Comparison of ENCODE assay signal across 9 cellular contexts in the genomic region with DNA sequence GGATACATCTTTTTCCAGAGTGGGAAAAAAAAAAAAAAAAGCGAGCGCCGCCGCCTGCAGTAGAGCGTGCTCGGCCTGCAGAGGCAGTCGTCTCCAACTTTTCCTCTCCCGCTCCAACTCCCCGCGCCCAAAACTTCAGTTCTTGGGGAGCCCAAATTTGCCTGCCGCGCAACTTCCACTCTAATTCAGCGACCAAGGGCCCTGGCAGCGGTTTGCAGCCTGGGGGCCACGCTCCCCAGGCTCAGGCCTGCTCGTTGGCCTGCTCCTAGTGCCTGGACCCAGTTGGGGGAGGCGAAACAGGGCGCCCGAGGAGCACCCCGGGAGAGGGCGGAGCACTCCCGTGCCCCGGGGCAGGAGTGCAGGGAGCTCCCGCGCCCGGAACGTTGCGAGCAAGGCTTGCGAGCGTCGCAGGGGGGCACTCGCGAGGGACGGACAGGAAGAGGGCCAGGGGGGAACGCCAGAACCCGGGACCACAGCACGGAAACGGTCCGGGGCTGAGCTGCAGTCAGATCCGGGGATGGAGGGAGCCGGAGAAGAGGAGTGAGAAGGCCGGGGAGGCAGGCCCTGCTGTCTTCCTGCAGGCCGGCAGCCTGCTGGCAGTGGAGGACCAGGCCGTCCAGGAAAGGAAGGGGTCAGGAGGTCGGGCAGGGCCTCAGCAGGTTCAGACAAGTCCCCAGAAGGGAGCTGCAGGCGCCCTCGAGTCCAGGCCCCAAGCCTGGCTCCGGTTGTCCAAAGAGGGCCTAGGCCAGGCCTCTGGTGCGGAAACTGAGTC. TPM values are rescaled to one million over a fixed set of nuclear protein-coding genes. Genes with fewer than 3 reads are reported as not detected.
A peak's percentile ranks its signal among the peaks of the same experiment; 100 is the strongest.
DNase-seq lines count a peak whose midpoint lies in the region; ATAC-seq, FAIRE-seq and TF ChIP-seq lines count a peak whose summit lies in the region.
"Had no signal": no experiment of that assay in that cellular context is flagged by ENCODE, and none has a peak within 500 bp of the region (broad histone marks: within the 10 kb centered on the region; RNA-seq: fewer than 3 reads in every experiment).

A gene with protein sequence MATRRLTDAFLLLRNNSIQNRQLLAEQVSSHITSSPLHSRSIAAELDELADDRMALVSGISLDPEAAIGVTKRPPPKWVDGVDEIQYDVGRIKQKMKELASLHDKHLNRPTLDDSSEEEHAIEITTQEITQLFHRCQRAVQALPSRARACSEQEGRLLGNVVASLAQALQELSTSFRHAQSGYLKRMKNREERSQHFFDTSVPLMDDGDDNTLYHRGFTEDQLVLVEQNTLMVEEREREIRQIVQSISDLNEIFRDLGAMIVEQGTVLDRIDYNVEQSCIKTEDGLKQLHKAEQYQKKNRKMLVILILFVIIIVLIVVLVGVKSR (plus strand): TSS at position 508 of the 772 bp plus-strand sequence. CDS start 724 bp downstream, outside the sequence.

- WGBS in smooth muscle cell (ENCODE audit: low lambda C conversion rate) = 1% methylated on average over 41 of the region's 49 CpGs

- peaks cover 48% of the 10 kb centered on the region for H3K79me2 ChIP-seq in smooth muscle cell (ENCODE audit: low read depth)

- H3K9ac ChIP-seq in smooth muscle cell (ENCODE audit: low read depth) = peak within 1 kb of the TSS; percentile 91

- ATAC-seq in GM18861 (IDR thresholded peaks at IDR 0.05; ENCODE audit: unreplicated experiment) = peak; percentile 56
- peak; percentile 64 for ATAC-seq in HG03108 (IDR thresholded peaks at IDR 0.05; ENCODE audit: unreplicated experiment)

- peak; percentile 40; the same call in 1 of the 2 replicates for TF ChIP-seq CTCF in WI38 (IDR thresholded peaks at IDR 0.05; ENCODE audit: low read depth, low read length)
- TF ChIP-seq CTCF in bronchial epithelial cell (IDR thresholded peaks at IDR 0.05; ENCODE audit: insufficient read depth, low read length, severe bottlenecking) = peak; percentile 57
- TF ChIP-seq CTCF in smooth muscle cell (IDR thresholded peaks at IDR 0.05; ENCODE audit: borderline replicate concordance, insufficient read depth, poor library complexity, severe bottlenecking) = peak; percentile 11

- H2AFZ ChIP-seq in smooth muscle cell (ENCODE audit: low read depth) = peak within 1 kb of the TSS; percentile 78

- peak within 1 kb of the TSS; percentile 96 for H3K4me2 ChIP-seq in smooth muscle cell

- DNase-seq in 8988T (peak; percentile 100), NCI-H2196 treated with DMSO at 0.1 percent for 48 hours (lab: John Stamatoyannopoulos, UW; ENCODE audit: unreplicated experiment) (peak; percentile 88), bronchial epithelial cell (ENCODE audit: low read depth) (peak; percentile 72), iPS-NIHi7 (ENCODE audit: extremely low spot score) (peak; percentile 94), smooth muscle cell (lab: John Stamatoyannopoulos, UW; ENCODE audit: unreplicated experiment) (peak; percentile 66)

- no peaks in the 10 kb centered on the region for H3K27me3 ChIP-seq in bronchial epithelial cell (ENCODE audit: control insufficient read depth, insufficient read depth, low read length)
- H3K27me3 ChIP-seq in smooth muscle cell (ENCODE audit: low read depth) = no peaks in the 10 kb centered on the region

- FAIRE-seq in bronchial epithelial cell (lab: Jason Lieb, UNC) = no peak
- FAIRE-seq: G401.6 had no signal

- H3K4me3 ChIP-seq in WI38 (ENCODE audit: low read depth, low read length) (peak within 1 kb of the TSS; percentile 72), bronchial epithelial cell (ENCODE audit: low read depth, low read length) (peak within 1 kb of the TSS; percentile 86), smooth muscle cell (peak within 1 kb of the TSS; percentile 76)

- H3F3A ChIP-seq in smooth muscle cell (ENCODE audit: low read depth) = no peaks in the 10 kb centered on the region

- H3K27ac ChIP-seq in smooth muscle cell (ENCODE audit: low read depth) = peak within 1 kb of the TSS; percentile 81

- H3K4me1 ChIP-seq in smooth muscle cell (ENCODE audit: low read depth) = peaks cover 39% of the 10 kb centered on the region

- no peaks in the 10 kb centered on the region for H3K9me3 ChIP-seq in smooth muscle cell (replicated peaks; ENCODE audit: low read depth)

- H3K36me3 ChIP-seq in bronchial epithelial cell (ENCODE audit: control insufficient read depth, insufficient read depth, low read length) = no peaks in the 10 kb centered on the region
- no peaks in the 10 kb centered on the region for H3K36me3 ChIP-seq in smooth muscle cell (ENCODE audit: low read depth)

- H4K20me1 ChIP-seq in smooth muscle cell (ENCODE audit: low read depth) = peaks cover 32% of the 10 kb centered on the region

RNA-seq across cellular contexts. Expression of the gene that starts here (rescaled TPM):
- total RNA-seq in bronchial epithelial cell (47.7 and 64.4 TPM in 2 replicates), smooth muscle cell (31.3 and 35.8 TPM in 2 replicates)
- polyA plus RNA-seq in smooth muscle cell = 22.5 and 38.0 TPM in 2 replicates

Comparison
In these comparisons a context has a peak if more than half of its experiments do, and no peak if none do; other contexts are left out.
1. Peak in every context shown above with its lines: DNase-seq, ATAC-seq, H3K4me3 ChIP-seq and H3K27ac ChIP-seq.